ENCODE assay signal across 21 cellular contexts in the genomic region with DNA sequence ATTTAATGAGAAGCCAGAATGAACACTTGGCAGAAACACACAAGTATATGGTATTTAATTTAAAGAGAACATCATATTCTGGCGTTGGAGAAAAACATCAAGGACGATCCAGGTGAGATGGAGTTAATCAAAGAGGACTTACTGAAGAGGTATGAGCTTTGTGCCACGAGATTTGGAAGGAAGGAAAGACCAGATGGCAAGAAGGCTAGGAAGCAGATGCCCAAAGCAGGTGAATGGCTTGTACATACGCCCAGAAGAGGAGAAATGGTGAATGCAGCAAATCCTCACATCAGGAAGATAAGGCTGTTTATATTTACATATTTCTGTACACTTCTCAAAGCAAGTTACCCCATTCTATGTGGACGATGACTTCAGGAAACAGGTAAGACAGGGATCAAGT.
"Had no signal": no experiment of that assay in that cellular context is flagged by ENCODE, and none has a peak within 500 bp of the region (broad histone marks: within the 10 kb centered on the region; RNA-seq: fewer than 3 reads in every experiment).

No MANE protein-coding gene starts in this region.

- H3K36me3 Mint-ChIP-seq: mesothelial cell of epicardium; neural progenitor cell; stimulated activated effector memory CD8-positive, alpha-beta T cell treated with anti-CD3 and anti-CD28 coated beads, Interleukin-12 subunit alpha, Interleukin-12 subunit beta, amount 100 ng/mL, for 72 hours had no signal

- H3K27ac ChIP-seq: esophagus muscularis mucosa, heart right ventricle, left lung, neural progenitor cell, prostate gland, right atrium auricular region, stomach, vagina had no signal

- H2AFZ ChIP-seq: neural progenitor cell had no signal

- H3K27me3 ChIP-seq: esophagus muscularis mucosa, heart right ventricle, left lung, neural progenitor cell, right atrium auricular region, stomach, thyroid gland, vagina had no signal

- ATAC-seq: stimulated activated effector memory CD8-positive, alpha-beta T cell treated with anti-CD3 and anti-CD28 coated beads, Interleukin-12 subunit alpha, Interleukin-12 subunit beta, amount 100 ng/mL, for 72 hours had no signal

- H3K4me2 ChIP-seq: neural progenitor cell had no signal

- H3K9ac ChIP-seq: neural progenitor cell had no signal

- H3K4me1 ChIP-seq: left lung, neural progenitor cell, prostate gland, right atrium auricular region, vagina had no signal

- H3K9me3 ChIP-seq: prostate gland, thyroid gland, vagina had no signal

- H3K4me3 ChIP-seq: esophagus muscularis mucosa, heart right ventricle, left lung, mucosa of descending colon, neural progenitor cell, prostate gland, right atrium auricular region, stomach, thyroid gland, vagina had no signal

- H3K27ac Mint-ChIP-seq: mesothelial cell of epicardium; naive B cell; nephron; neural progenitor cell; stimulated activated effector memory CD8-positive, alpha-beta T cell treated with anti-CD3 and anti-CD28 coated beads, Interleukin-12 subunit alpha, Interleukin-12 subunit beta, amount 100 ng/mL, for 72 hours had no signal

- H3K36me3 ChIP-seq: esophagus muscularis mucosa, heart right ventricle, left lung, neural progenitor cell, prostate gland, right atrium auricular region, stomach, thyroid gland, vagina had no signal

- H3K4me3 Mint-ChIP-seq: mesothelial cell of epicardium; naive B cell; nephron; neural progenitor cell; stimulated activated effector memory CD8-positive, alpha-beta T cell treated with anti-CD3 and anti-CD28 coated beads, Interleukin-12 subunit alpha, Interleukin-12 subunit beta, amount 100 ng/mL, for 72 hours had no signal

- DNase-seq: dermis blood vessel endothelial cell; effector memory CD4-positive, alpha-beta T cell; foreskin melanocyte; glutamatergic neuron; left lung; mucosa of descending colon; naive B cell; stimulated activated CD4-positive, alpha-beta T cell treated with anti-CD3 and anti-CD28 coated beads, Interleukin-2, amount 100 ng/mL, for 24 hours; stimulated activated CD4-positive, alpha-beta T cell treated with anti-CD3 and anti-CD28 coated beads, Interleukin-4, amount 100 ng/mL, for 24 hours; stimulated activated naive CD4-positive, alpha-beta T cell treated with Interleukin-2 at 50 U/mL for 16 hours; stomach; thyroid gland had no signal

- H3K4me1 Mint-ChIP-seq: naive B cell; neural progenitor cell; stimulated activated effector memory CD8-positive, alpha-beta T cell treated with anti-CD3 and anti-CD28 coated beads, Interleukin-12 subunit alpha, Interleukin-12 subunit beta, amount 100 ng/mL, for 72 hours had no signal
